8 cellular contexts compared by ENCODE assay signal in genomic region chr12:13864081-13864673, GRCh38.
DNase-seq lines count a peak whose midpoint lies in the region; ATAC-seq and TF ChIP-seq lines count a peak whose summit lies in the region.

No MANE protein-coding gene starts in this region.

- no peaks in the 10 kb centered on the region for H3K36me3 Mint-ChIP-seq in effector memory CD8-positive, alpha-beta T cell (ENCODE audit: insufficient read depth)

- H3K27me3 Mint-ChIP-seq in effector memory CD8-positive, alpha-beta T cell, result peaks cover 24 to 53% of the 10 kb centered on the region in 2 donors

- peak; percentile 98 for TF ChIP-seq CTCF in AG10803 (conservative IDR thresholded peaks at IDR 0.05; ENCODE audit: low read length)

- no peaks in the 10 kb centered on the region for H3K4me1 Mint-ChIP-seq in effector memory CD8-positive, alpha-beta T cell (ENCODE audit: low read depth in 2 of 2)

- no peaks in the 10 kb centered on the region for H3K9me3 Mint-ChIP-seq in effector memory CD8-positive, alpha-beta T cell

- H3K4me3 ChIP-seq in AG10803 (ENCODE audit: low read length), result no peak overlapping the region

- no peak overlapping the region for H3K4me3 Mint-ChIP-seq in effector memory CD8-positive, alpha-beta T cell

- peak; percentile 89 for ATAC-seq in GM18909 (IDR thresholded peaks at IDR 0.05; ENCODE audit: poor library complexity, unreplicated experiment)
- ATAC-seq in HG03108 (IDR thresholded peaks at IDR 0.05; ENCODE audit: unreplicated experiment), result peak; percentile 85
- ATAC-seq in effector memory CD8-positive, alpha-beta T cell (replicated peaks), result no peak

- peak; percentile 73 for DNase-seq in AG10803 (ENCODE audit: low read depth)
- DNase-seq in NCI-H2171 (lab: John Stamatoyannopoulos, UW), result peak; percentile 12
- peak; percentile 58 for DNase-seq in activated CD4-positive, CD25-positive, alpha-beta regulatory T cell treated with anti-CD3 and anti-CD28 coated beads, Interleukin-2, amount 50 U/mL, for 72 hours
- DNase-seq in effector memory CD8-positive, alpha-beta T cell, result peak; percentile 5 to 7 (median 6)
- peak; percentile 74 to 79 for DNase-seq in lung microvascular endothelial cell (ENCODE audit: low read depth in 2 of 2)
- peak; percentile 36 for DNase-seq in stimulated activated CD8-positive, alpha-beta memory T cell treated with anti-CD3 and anti-CD28 coated beads, Interleukin-4, amount 100 ng/mL, for 24 hours (ENCODE audit: low read depth)

- no peak overlapping the region for H3K27ac Mint-ChIP-seq in effector memory CD8-positive, alpha-beta T cell

Comparison
In these comparisons a context has a peak if more than half of its experiments do, and no peak if none do; other contexts are left out.
1. DNase-seq: peak in every context shown above with its lines; median percentile 76 in lung microvascular endothelial cell; 73 in AG10803; 58 in activated CD4-positive, CD25-positive, alpha-beta regulatory T cell treated with anti-CD3 and anti-CD28 coated beads, Interleukin-2, amount 50 U/mL, for 72 hours; 36 in stimulated activated CD8-positive, alpha-beta memory T cell treated with anti-CD3 and anti-CD28 coated beads, Interleukin-4, amount 100 ng/mL, for 24 hours; 12 in NCI-H2171; 6 in effector memory CD8-positive, alpha-beta T cell.